In genomic region chr13:39886336-39886735, GRCh38 we compare ENCODE assay signal across 21 cellular contexts.
DNase-seq lines count a peak whose midpoint lies in the region; ATAC-seq, FAIRE-seq and TF ChIP-seq lines count a peak whose summit lies in the region.
"Had no signal": no experiment of that assay in that cellular context is flagged by ENCODE, and none has a peak within 500 bp of the region (broad histone marks: within the 10 kb centered on the region; RNA-seq: fewer than 3 reads in every experiment).

No MANE protein-coding gene starts in this region.

- H3K9me3 ChIP-seq in small intestine (ENCODE audit: control insufficient read depth, low read depth) (no peaks in the 10 kb centered on the region), adrenal gland (replicated peaks in 1 of 3) (peaks cover 0 to 12% (median 7%) of the 10 kb centered on the region in 3 donors)

- no peaks in the 10 kb centered on the region for H3K4me1 ChIP-seq in small intestine (ENCODE audit: control insufficient read depth in 2 of 2, insufficient read depth in 1 of 2, low read depth in 1 of 2, low read length in 1 of 2)
- no peaks in the 10 kb centered on the region for H3K4me1 ChIP-seq in adrenal gland (replicated peaks in 1 of 2)
- H3K4me1 ChIP-seq: BLaER1 had no signal

- intact Hi-C loops in adrenal gland (cut with DNase I): no loop called here

- TF ChIP-seq POLR2A in adrenal gland (IDR thresholded peaks at IDR 0.05): no peak

- ATAC-seq in HG03565 (IDR thresholded peaks at IDR 0.05; ENCODE audit: unreplicated experiment): no peak
- ATAC-seq: GM12878 had no signal

- no peak for TF ChIP-seq CTCF in fibroblast of mammary gland (conservative IDR thresholded peaks at IDR 0.05; ENCODE audit: control insufficient read depth, insufficient read depth, low read depth, low read length)
- no peak for TF ChIP-seq CTCF in adrenal gland (IDR thresholded peaks at IDR 0.05)

- H3K27ac ChIP-seq in small intestine (ENCODE audit: low read depth in 1 of 2, low read length in 1 of 2) (no peak overlapping the region), adrenal gland (no peak overlapping the region)
- H3K27ac ChIP-seq: BLaER1, C4-2B, GM23248 had no signal

- H3K4me3 ChIP-seq in fibroblast of mammary gland (ENCODE audit: control insufficient read depth, low read depth, low read length): no peak overlapping the region
- no peak overlapping the region for H3K4me3 ChIP-seq in small intestine (ENCODE audit: low read depth in 1 of 2, low read length in 2 of 2)
- H3K4me3 ChIP-seq in adrenal gland: no peak overlapping the region
- H3K4me3 ChIP-seq: BLaER1, GM12878, GM23248 had no signal

- DNase-seq in fibroblast of mammary gland (ENCODE audit: low read depth) (peak; percentile 17), small intestine (no peak), adrenal gland (no peak)
- DNase-seq in activated CD8-positive, alpha-beta memory T cell treated with anti-CD3 and anti-CD28 coated beads, Interleukin-2, amount 50 U/mL, for 4 hours: no peak
- DNase-seq: CD4-positive, CD25-positive, alpha-beta regulatory T cell; CD8-positive, alpha-beta memory T cell; DMS 273 treated with DMSO at 0.1 percent for 48 hours; DMS79; EL; GDM1; GM23248; H7; HFFc6 had no signal

- H3K36me3 ChIP-seq in small intestine (ENCODE audit: control insufficient read depth in 2 of 2, insufficient read depth in 2 of 2, low read length in 2 of 2) (no peaks in the 10 kb centered on the region), adrenal gland (replicated peaks in 1 of 2) (no peaks in the 10 kb centered on the region)
- H3K36me3 ChIP-seq: BLaER1 had no signal

- FAIRE-seq in endometrium (lab: Jason Lieb, UNC) (peak; percentile 99), small intestine (lab: Jason Lieb, UNC) (peak; percentile 64)
- FAIRE-seq: D721Med, GM12878, GM19239, H1 had no signal

- H3K27me3 ChIP-seq in small intestine (ENCODE audit: control insufficient read depth in 2 of 2, insufficient read depth in 2 of 2, low read length in 2 of 2): no peaks in the 10 kb centered on the region
- no peaks in the 10 kb centered on the region for H3K27me3 ChIP-seq in adrenal gland
- H3K27me3 ChIP-seq: BLaER1 had no signal
